In the genomic region with DNA sequence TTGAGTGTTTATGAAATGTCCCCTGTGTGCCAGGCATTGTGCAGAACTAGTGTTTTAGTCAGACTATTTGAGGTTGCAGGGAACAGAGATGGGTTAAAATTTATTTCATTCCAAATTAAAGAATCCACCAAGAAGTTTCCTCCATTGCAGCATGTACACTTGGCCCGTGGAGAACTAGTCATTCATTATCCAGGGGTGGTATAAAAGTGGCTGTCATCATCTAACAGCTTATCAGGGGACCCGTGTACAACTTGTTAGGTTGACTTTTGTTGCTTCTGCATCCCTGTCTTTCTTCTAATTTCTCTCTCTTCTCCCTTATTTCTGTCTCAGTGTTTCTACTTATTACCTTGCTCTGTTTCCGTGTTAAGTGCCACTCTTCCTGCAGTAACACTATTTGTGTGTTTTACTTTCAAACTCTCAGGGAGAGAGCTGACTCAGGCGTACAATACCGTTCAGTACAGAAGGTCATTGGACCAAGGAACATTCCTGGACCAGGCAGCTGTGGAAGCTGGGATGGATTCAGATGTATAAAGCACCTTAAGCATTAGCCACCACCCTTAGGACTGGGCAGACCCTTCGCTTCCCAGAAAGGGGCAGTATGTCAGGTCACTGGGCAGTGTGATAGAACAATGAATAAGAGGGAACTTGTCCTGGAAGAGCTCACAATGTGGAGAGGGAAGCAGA, we compare ENCODE assay signal across 9 cellular contexts. TPM values are rescaled to one million over a fixed set of nuclear protein-coding genes. Genes with fewer than 3 reads are reported as not detected.
DNase-seq lines count a peak whose midpoint lies in the region; ATAC-seq and TF ChIP-seq lines count a peak whose summit lies in the region.
"Had no signal": no experiment of that assay in that cellular context is flagged by ENCODE, and none has a peak within 500 bp of the region (broad histone marks: within the 10 kb centered on the region; RNA-seq: fewer than 3 reads in every experiment).

No MANE protein-coding gene starts in this region.

- no peak overlapping the region for H2AFZ ChIP-seq in mammary epithelial cell (ENCODE audit: low read depth, low read length)

- POLR2A ChIA-PET in CD8-positive, alpha-beta memory T cell (lab: Charles Lee), result no interaction called here

- no peak for TF ChIP-seq POLR2A in tibial nerve (IDR thresholded peaks at IDR 0.05)

- DNase-seq in CD8-positive, alpha-beta memory T cell, result no peak
- DNase-seq in T-helper 17 cell (no peak), fibroblast of mammary gland (ENCODE audit: low read depth) (peak; percentile 11), DMS53 (lab: John Stamatoyannopoulos, UW) (no peak), GDM1 (lab: John Stamatoyannopoulos, UW) (no peak), tibial nerve (ENCODE audit: low spot score in 2 of 2) (no peak), mammary epithelial cell (no peak)
- no peak for DNase-seq in natural killer cell treated with Interleukin-12 subunit alpha and Interleukin-12 subunit beta and Interleukin-15 and Interleukin-18, amount 100 ng/mL, for 72 hours (ENCODE audit: low spot score)
- DNase-seq: activated effector memory CD4-positive, alpha-beta T cell treated with anti-CD3 and anti-CD28 coated beads, Interleukin-2, amount 50 U/mL, for 16 hours had no signal

- peaks cover 79 to 95% (median 93%) of the 10 kb centered on the region in 3 donors for H3K4me1 Mint-ChIP-seq in CD8-positive, alpha-beta memory T cell
- H3K4me1 Mint-ChIP-seq in T-helper 17 cell, result peaks cover 62% of the 10 kb centered on the region
- peaks cover 46 to 62% of the 10 kb centered on the region in 2 donors for H3K4me1 Mint-ChIP-seq in natural killer cell treated with Interleukin-12 subunit alpha and Interleukin-12 subunit beta and Interleukin-15 and Interleukin-18, amount 100 ng/mL, for 72 hours (ENCODE audit: low read depth in 2 of 2)

- in situ Hi-C loops in mammary epithelial cell (cut with MboI; ENCODE audit: low sequenced_read_pairs in 2 of 2), result no loop called here

- no TSS peak for BruUV-seq in mammary epithelial cell (replicated peaks; lab: Mats Ljungman, UMichigan)

- H3K27me3 Mint-ChIP-seq in CD8-positive, alpha-beta memory T cell, result no peaks in the 10 kb centered on the region
- no peaks in the 10 kb centered on the region for H3K27me3 Mint-ChIP-seq in T-helper 17 cell
- no peaks in the 10 kb centered on the region for H3K27me3 Mint-ChIP-seq in natural killer cell treated with Interleukin-12 subunit alpha and Interleukin-12 subunit beta and Interleukin-15 and Interleukin-18, amount 100 ng/mL, for 72 hours

- H3K79me2 ChIP-seq in mammary epithelial cell (ENCODE audit: insufficient read depth, low read length), result peaks cover 89% of the 10 kb centered on the region

- no peaks in the 10 kb centered on the region for H3K36me3 ChIP-seq in CD8-positive, alpha-beta memory T cell (ENCODE audit: insufficient read depth, low read length)
- H3K36me3 ChIP-seq in tibial nerve, result no peaks in the 10 kb centered on the region
- no peaks in the 10 kb centered on the region for H3K36me3 ChIP-seq in mammary epithelial cell (ENCODE audit: insufficient read depth, low read length)

- peak overlapping the region in 7 of 8 donors; percentile 8 to 83 (median 71) for H3K27ac Mint-ChIP-seq in CD8-positive, alpha-beta memory T cell
- peak overlapping the region; percentile 97 for H3K27ac Mint-ChIP-seq in T-helper 17 cell
- peak overlapping the region; percentile 57 to 68 for H3K27ac Mint-ChIP-seq in natural killer cell treated with Interleukin-12 subunit alpha and Interleukin-12 subunit beta and Interleukin-15 and Interleukin-18, amount 100 ng/mL, for 72 hours

- dilution Hi-C loops in mammary epithelial cell (cut with HindIII; ENCODE audit: low sequenced_read_pairs), result no loop called here

- H3K4me3 ChIP-seq in CD8-positive, alpha-beta memory T cell (ENCODE audit: low read length), result no peak overlapping the region
- no peak overlapping the region for H3K4me3 ChIP-seq in fibroblast of mammary gland (ENCODE audit: control insufficient read depth, low read depth, low read length)
- H3K4me3 ChIP-seq in tibial nerve, result no peak overlapping the region
- no peak overlapping the region for H3K4me3 ChIP-seq in mammary epithelial cell (replicated peaks in 1 of 3; ENCODE audit: insufficient read depth in 1 of 3, low read depth in 2 of 3, low read length in 3 of 3)

- WGBS in tibial nerve, 2 donors, result 45 to 47% methylated on average over 6 of the region's 6 CpGs
- WGBS in mammary epithelial cell (ENCODE audit: low coverage, missing lambda C conversion rate), result 76% methylated on average over 6 of the region's 6 CpGs

- peaks cover 90% of the 10 kb centered on the region for H3K4me1 ChIP-seq in CD8-positive, alpha-beta memory T cell (ENCODE audit: insufficient read depth, low read length)
- H3K4me1 ChIP-seq in tibial nerve (peaks cover 0 to 100% (median 46%) of the 10 kb centered on the region in 4 donors), mammary epithelial cell (ENCODE audit: insufficient read depth, low read length) (peaks cover 4% of the 10 kb centered on the region)

- peak overlapping the region in 6 of 7 donors; percentile 10 to 86 (median 68) for H3K4me3 Mint-ChIP-seq in CD8-positive, alpha-beta memory T cell
- H3K4me3 Mint-ChIP-seq in T-helper 17 cell, result peak overlapping the region; percentile 84
- peak overlapping the region; percentile 55 for H3K4me3 Mint-ChIP-seq in natural killer cell treated with Interleukin-12 subunit alpha and Interleukin-12 subunit beta and Interleukin-15 and Interleukin-18, amount 100 ng/mL, for 72 hours

- intact Hi-C loops in mammary epithelial cell (cut with micrococcal nuclease), result no loop called here

- TF ChIP-seq CTCF in fibroblast of mammary gland (conservative IDR thresholded peaks at IDR 0.05; ENCODE audit: control insufficient read depth, insufficient read depth, low read depth, low read length) (no peak), tibial nerve (IDR thresholded peaks at IDR 0.05) (no peak), mammary epithelial cell (conservative IDR thresholded peaks at IDR 0.05 in 1 of 2, IDR thresholded peaks at IDR 0.05 in 1 of 2; ENCODE audit: extremely low read depth in 1 of 2, insufficient read depth in 1 of 2, low read depth in 1 of 2, low read length in 2 of 2) (no peak)

- no peaks in the 10 kb centered on the region for H3K27me3 ChIP-seq in CD8-positive, alpha-beta memory T cell (ENCODE audit: insufficient read depth, low read length, poor library complexity, severe bottlenecking)
- H3K27me3 ChIP-seq in tibial nerve (no peaks in the 10 kb centered on the region), mammary epithelial cell (ENCODE audit: insufficient read depth, low read length) (no peaks in the 10 kb centered on the region)

- H3K9me3 ChIP-seq in CD8-positive, alpha-beta memory T cell (ENCODE audit: low read length), result no peaks in the 10 kb centered on the region
- H3K9me3 ChIP-seq in T-helper 17 cell (ENCODE audit: control insufficient read depth, low read length, poor library complexity, severe bottlenecking) (no peaks in the 10 kb centered on the region), tibial nerve (no peaks in the 10 kb centered on the region), mammary epithelial cell (replicated peaks; ENCODE audit: insufficient read depth, low read length) (no peaks in the 10 kb centered on the region)

- no peak overlapping the region for H3K27ac ChIP-seq in CD8-positive, alpha-beta memory T cell (ENCODE audit: low read depth, low read length)
- H3K27ac ChIP-seq in tibial nerve, result no peak overlapping the region
- no peak overlapping the region for H3K27ac ChIP-seq in mammary epithelial cell (ENCODE audit: insufficient read depth, low read depth, low read length)

- peaks cover 0 to 1% (median 1%) of the 10 kb centered on the region in 3 donors for H3K36me3 Mint-ChIP-seq in CD8-positive, alpha-beta memory T cell
- H3K36me3 Mint-ChIP-seq in T-helper 17 cell (ENCODE audit: low read depth), result peaks cover 2% of the 10 kb centered on the region
- H3K36me3 Mint-ChIP-seq in natural killer cell treated with Interleukin-12 subunit alpha and Interleukin-12 subunit beta and Interleukin-15 and Interleukin-18, amount 100 ng/mL, for 72 hours, result no peaks in the 10 kb centered on the region

- ATAC-seq in T-helper 17 cell, result no peak
- no peak for ATAC-seq in natural killer cell treated with Interleukin-12 subunit alpha and Interleukin-12 subunit beta and Interleukin-15 and Interleukin-18, amount 100 ng/mL, for 72 hours

- no peak for TF ChIP-seq EP300 in tibial nerve (IDR thresholded peaks at IDR 0.05)

- no peak overlapping the region for H3K9ac ChIP-seq in mammary epithelial cell (ENCODE audit: insufficient read depth, low read length)

- H3K9me3 Mint-ChIP-seq in CD8-positive, alpha-beta memory T cell, result no peaks in the 10 kb centered on the region
- no peaks in the 10 kb centered on the region for H3K9me3 Mint-ChIP-seq in natural killer cell treated with Interleukin-12 subunit alpha and Interleukin-12 subunit beta and Interleukin-15 and Interleukin-18, amount 100 ng/mL, for 72 hours

- CTCF ChIA-PET in CD8-positive, alpha-beta memory T cell (lab: Charles Lee), result interaction anchor here (1.8 kb wide), 1 partner anchor 13 kb away, joined by 7 read pairs; no protein-coding TSS in a partner anchor
- CTCF ChIA-PET in mammary epithelial cell (lab: Charles Lee; ENCODE audit: low non-redundant PET), result no interaction called here

- H4K20me1 ChIP-seq in mammary epithelial cell (ENCODE audit: insufficient read depth, low read length), result no peaks in the 10 kb centered on the region

- no peak overlapping the region for H3K4me2 ChIP-seq in mammary epithelial cell (ENCODE audit: insufficient read depth, low read depth, low read length)

RNA-seq across cellular contexts. Expression of a gene that starts 36.1 kb away (rescaled TPM):
- total RNA-seq in CD8-positive, alpha-beta memory T cell, result 10 to 100 TPM; 18.1 to 18.7 TPM
- 34.6 TPM for polyA plus RNA-seq in CD8-positive, alpha-beta memory T cell
- total RNA-seq in T-helper 17 cell, result 100 to 1,000 TPM in 1 of 2 donors, 10 to 100 TPM in 1; 99.2 to 120 TPM
- total RNA-seq in natural killer cell treated with Interleukin-12 subunit alpha and Interleukin-12 subunit beta and Interleukin-15 and Interleukin-18, amount 100 ng/mL, for 72 hours, result 10 to 100 TPM; 11.1 to 16.3 TPM
- total RNA-seq in tibial nerve, result 10 to 100 TPM; 19.5 to 26.2 (median 22.9) TPM
- 10 to 100 TPM; 10.0 to 18.7 TPM for total RNA-seq in mammary epithelial cell
- 4.3 TPM for polyA plus RNA-seq in mammary epithelial cell
- polyA minus RNA-seq in mammary epithelial cell, result 20.5 TPM

RNA-seq across cellular contexts. Expression of a gene that starts 58.0 kb away (rescaled TPM):
- total RNA-seq in CD8-positive, alpha-beta memory T cell, result 10 to 100 TPM; 13.9 to 15.0 TPM
- 8.8 TPM for polyA plus RNA-seq in CD8-positive, alpha-beta memory T cell
- 1 to 10 TPM; 3.5 to 4.5 TPM for total RNA-seq in T-helper 17 cell
- total RNA-seq in natural killer cell treated with Interleukin-12 subunit alpha and Interleukin-12 subunit beta and Interleukin-15 and Interleukin-18, amount 100 ng/mL, for 72 hours, result 10 to 100 TPM in 1 of 2 donors, 1 to 10 TPM in 1; 4.5 to 12.1 TPM
- total RNA-seq in tibial nerve, result 10 to 100 TPM in 2 of 4 donors, 1 to 10 TPM in 2; 3.3 to 16.8 (median 8.0) TPM
- total RNA-seq in mammary epithelial cell, result 10 to 100 TPM; 10.5 to 10.7 TPM
- polyA plus RNA-seq in mammary epithelial cell, result 7.8 TPM
- not detected for polyA minus RNA-seq in mammary epithelial cell
